Comparison of ENCODE assay signal across 8 cellular contexts in the genomic region with DNA sequence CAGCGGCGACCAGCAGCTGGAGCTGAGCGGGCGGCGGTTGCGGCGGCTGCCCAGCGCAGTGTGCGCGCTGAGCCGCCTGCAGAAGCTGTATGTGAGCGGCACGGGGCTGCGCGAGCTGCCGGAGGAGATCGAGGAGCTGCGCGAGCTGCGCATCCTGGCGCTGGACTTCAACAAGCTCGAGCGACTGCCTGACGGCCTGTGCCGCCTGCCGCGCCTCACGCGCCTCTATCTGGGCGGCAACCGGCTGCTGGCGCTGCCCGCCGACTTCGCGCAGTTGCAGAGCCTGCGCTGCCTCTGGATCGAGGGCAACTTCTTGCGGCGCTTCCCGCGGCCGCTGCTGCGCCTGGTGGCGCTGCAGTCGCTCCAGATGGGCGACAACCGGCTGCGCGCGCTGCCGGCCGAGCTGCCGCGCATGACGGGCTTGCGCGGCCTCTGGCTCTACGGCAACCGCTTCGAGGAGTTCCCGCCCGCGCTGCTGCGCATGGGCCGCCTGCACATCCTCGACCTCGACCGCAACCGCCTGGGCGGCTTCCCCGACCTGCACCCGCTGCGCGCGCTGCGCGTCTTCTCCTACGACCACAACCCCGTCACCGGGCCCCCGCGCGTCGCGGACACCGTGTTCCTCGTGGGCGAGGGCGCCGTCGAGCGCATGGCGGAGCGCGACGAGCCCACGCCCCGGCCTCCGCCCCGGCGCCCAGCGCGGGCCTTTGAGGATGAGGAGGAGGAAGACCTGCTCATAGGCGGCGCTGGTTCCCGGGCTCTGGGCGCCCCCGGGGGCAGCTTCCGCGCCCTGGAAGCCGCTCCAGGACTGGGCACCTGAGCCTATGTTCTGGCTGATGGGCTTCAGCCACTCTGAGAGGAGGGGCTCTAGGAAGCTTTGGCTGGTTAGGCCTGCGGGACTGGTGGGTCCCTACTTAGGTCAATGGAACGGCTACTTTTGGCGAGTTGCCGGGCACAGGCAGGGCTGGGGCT.
DNase-seq lines count a peak whose midpoint lies in the region; ATAC-seq and TF ChIP-seq lines count a peak whose summit lies in the region.

No MANE protein-coding gene starts in this region.

- H3K9me3 ChIP-seq in mucosa of stomach (ENCODE audit: control insufficient read depth, low read length): no peaks in the 10 kb centered on the region

- peaks cover 60% of the 10 kb centered on the region for H3K27me3 ChIP-seq in mucosa of stomach (ENCODE audit: control insufficient read depth, insufficient read depth, low read length)

- H3K4me3 ChIP-seq in mucosa of stomach (ENCODE audit: low read length): no peak overlapping the region

- H3K36me3 Mint-ChIP-seq in stimulated activated effector memory CD8-positive, alpha-beta T cell treated with anti-CD3 and anti-CD28 coated beads, Interleukin-12 subunit alpha, Interleukin-12 subunit beta, amount 100 ng/mL, for 72 hours: no peaks in the 10 kb centered on the region

- no peak overlapping the region for H3K27ac ChIP-seq in epithelial cell of prostate

- peak overlapping the region; percentile 51 for H3K4me3 Mint-ChIP-seq in stimulated activated effector memory CD8-positive, alpha-beta T cell treated with anti-CD3 and anti-CD28 coated beads, Interleukin-12 subunit alpha, Interleukin-12 subunit beta, amount 100 ng/mL, for 72 hours

- DNase-seq in NCI-H510A treated with DMSO at 0.1 percent for 48 hours (lab: John Stamatoyannopoulos, UW) (peak; percentile 81), epithelial cell of prostate (ENCODE audit: low read depth, low spot score) (peak; percentile 43)
- peak; percentile 84 for DNase-seq in activated CD8-positive, alpha-beta memory T cell treated with anti-CD3 and anti-CD28 coated beads, Interleukin-2, amount 50 U/mL, for 48 hours
- DNase-seq in stimulated activated effector memory CD8-positive, alpha-beta T cell treated with anti-CD3 and anti-CD28 coated beads, Interleukin-12 subunit alpha, Interleukin-12 subunit beta, amount 100 ng/mL, for 72 hours (ENCODE audit: low spot score in 2 of 2): peak; percentile 32 to 74

- peaks cover 8% of the 10 kb centered on the region for H3K4me1 Mint-ChIP-seq in stimulated activated effector memory CD8-positive, alpha-beta T cell treated with anti-CD3 and anti-CD28 coated beads, Interleukin-12 subunit alpha, Interleukin-12 subunit beta, amount 100 ng/mL, for 72 hours

- no peaks in the 10 kb centered on the region for H3K36me3 ChIP-seq in mucosa of stomach (ENCODE audit: control insufficient read depth, insufficient read depth, low read length)

- no peak overlapping the region for H3K27ac Mint-ChIP-seq in stimulated activated effector memory CD8-positive, alpha-beta T cell treated with anti-CD3 and anti-CD28 coated beads, Interleukin-12 subunit alpha, Interleukin-12 subunit beta, amount 100 ng/mL, for 72 hours

- TF ChIP-seq CTCF in GM12874 (IDR thresholded peaks at IDR 0.05; ENCODE audit: insufficient read depth, low read depth, low read length): peak; percentile 62

- peaks cover 8% of the 10 kb centered on the region for H3K4me1 ChIP-seq in mucosa of stomach (ENCODE audit: control insufficient read depth, insufficient read depth, low read length)

- H3K9me3 Mint-ChIP-seq in stimulated activated effector memory CD8-positive, alpha-beta T cell treated with anti-CD3 and anti-CD28 coated beads, Interleukin-12 subunit alpha, Interleukin-12 subunit beta, amount 100 ng/mL, for 72 hours: no peaks in the 10 kb centered on the region

- ATAC-seq in HG03159 (IDR thresholded peaks at IDR 0.05; ENCODE audit: unreplicated experiment) (peak; percentile 61), GM21619 (IDR thresholded peaks at IDR 0.05; ENCODE audit: unreplicated experiment) (no peak)
- peak; percentile 85 for ATAC-seq in stimulated activated effector memory CD8-positive, alpha-beta T cell treated with anti-CD3 and anti-CD28 coated beads, Interleukin-12 subunit alpha, Interleukin-12 subunit beta, amount 100 ng/mL, for 72 hours

- peak overlapping the region; percentile 12 for H3K9ac ChIP-seq in mucosa of stomach (ENCODE audit: low read length)
